ENCODE assay signal across 11 cellular contexts in genomic region chr13:95552539-95553270, GRCh38. TPM values are rescaled to one million over a fixed set of nuclear protein-coding genes. Genes with fewer than 3 reads are reported as not detected.
DNase-seq lines count a peak whose midpoint lies in the region; ATAC-seq, FAIRE-seq and TF ChIP-seq lines count a peak whose summit lies in the region.
"Had no signal": no experiment of that assay in that cellular context is flagged by ENCODE, and none has a peak within 500 bp of the region (broad histone marks: within the 10 kb centered on the region; RNA-seq: fewer than 3 reads in every experiment).

CLDN10 (plus strand) TSS chr13:95552720; CDS start chr13:95552754, 34 bp downstream.

- H3K36me3 ChIP-seq in CD4-positive, alpha-beta memory T cell (ENCODE audit: insufficient read depth, low read length) = no peaks in the 10 kb centered on the region
- H3K36me3 ChIP-seq in effector memory CD4-positive, alpha-beta T cell (ENCODE audit: control insufficient read depth, insufficient read depth, low read length) = no peaks in the 10 kb centered on the region
- no peaks in the 10 kb centered on the region for H3K36me3 ChIP-seq in small intestine (ENCODE audit: control insufficient read depth in 2 of 2, insufficient read depth in 2 of 2, low read length in 2 of 2)

- H3K9me3 ChIP-seq in CD4-positive, alpha-beta memory T cell (ENCODE audit: control insufficient read depth in 1 of 2, low read length in 2 of 2) = no peaks in the 10 kb centered on the region
- no peaks in the 10 kb centered on the region for H3K9me3 ChIP-seq in effector memory CD4-positive, alpha-beta T cell (ENCODE audit: control insufficient read depth, low read length)
- no peaks in the 10 kb centered on the region for H3K9me3 ChIP-seq in small intestine (ENCODE audit: control insufficient read depth, low read depth)

- peaks cover 10% of the 10 kb centered on the region for H3K4me1 ChIP-seq in CD4-positive, alpha-beta memory T cell (ENCODE audit: insufficient read depth, low read length)
- no peaks in the 10 kb centered on the region for H3K4me1 ChIP-seq in effector memory CD4-positive, alpha-beta T cell (ENCODE audit: control insufficient read depth, insufficient read depth, low read length, poor library complexity, severe bottlenecking)
- H3K4me1 ChIP-seq in small intestine (ENCODE audit: control insufficient read depth in 2 of 2, insufficient read depth in 1 of 2, low read depth in 1 of 2, low read length in 1 of 2) = peaks cover 0 to 3% of the 10 kb centered on the region in 2 donors

- H3K9me3 Mint-ChIP-seq in CD4-positive, alpha-beta memory T cell = peaks cover 0 to 4% (median 0%) of the 10 kb centered on the region in 8 donors
- no peaks in the 10 kb centered on the region for H3K9me3 Mint-ChIP-seq in HFFc6
- H3K9me3 Mint-ChIP-seq in naive B cell = peaks cover 0 to 10% (median 0%) of the 10 kb centered on the region in 7 donors

- peaks cover 55 to 57% of the 10 kb centered on the region in 2 donors for H3K27me3 Mint-ChIP-seq in CD4-positive, alpha-beta memory T cell
- peaks cover 32% of the 10 kb centered on the region for H3K27me3 Mint-ChIP-seq in HFFc6 (ENCODE audit: insufficient read depth)
- H3K27me3 Mint-ChIP-seq in naive B cell = peaks cover 52 to 73% (median 63%) of the 10 kb centered on the region in 3 donors

- H3K4me1 Mint-ChIP-seq in CD4-positive, alpha-beta memory T cell = peaks cover 8 to 17% (median 12%) of the 10 kb centered on the region in 4 donors
- peaks cover 4% of the 10 kb centered on the region; the same call in 1 of the 2 replicates for H3K4me1 Mint-ChIP-seq in HFFc6 (ENCODE audit: low read depth)
- peaks cover 3 to 15% (median 13%) of the 10 kb centered on the region in 3 donors for H3K4me1 Mint-ChIP-seq in naive B cell

- no peak for DNase-seq in CD4-positive, alpha-beta memory T cell
- DNase-seq in HFFc6 = no peak
- DNase-seq in coronary artery (ENCODE audit: low spot score) = no peak
- DNase-seq in naive B cell = no peak
- DNase-seq in activated CD8-positive, alpha-beta memory T cell treated with anti-CD3 and anti-CD28 coated beads, Interleukin-2, amount 50 U/mL, for 4 hours = no peak
- DNase-seq in effector memory CD4-positive, alpha-beta T cell = no peak
- no peak for DNase-seq in small intestine
- DNase-seq: kidney glomerular epithelial cell had no signal

- intact Hi-C loops in CD4-positive, alpha-beta memory T cell (cut with micrococcal nuclease) = no loop called here

- 3 to 17% (median 10%) methylated on average over 40 to 65 of the region's 65 CpGs for WGBS in small intestine, 3 donors

- peaks cover 24% of the 10 kb centered on the region for H3K27me3 ChIP-seq in CD4-positive, alpha-beta memory T cell (ENCODE audit: insufficient read depth, low read length)
- H3K27me3 ChIP-seq in effector memory CD4-positive, alpha-beta T cell (replicated peaks; ENCODE audit: control insufficient read depth, insufficient read depth, low read length, poor library complexity, severe bottlenecking) = peaks cover 12% of the 10 kb centered on the region
- peaks cover 0 to 30% of the 10 kb centered on the region in 2 donors for H3K27me3 ChIP-seq in small intestine (ENCODE audit: control insufficient read depth in 2 of 2, insufficient read depth in 2 of 2, low read length in 2 of 2)

- H3K4me3 Mint-ChIP-seq in CD4-positive, alpha-beta memory T cell = peak within 1 kb of the TSS in 6 of 8 donors; percentile 38 to 78 (median 56)
- H3K4me3 Mint-ChIP-seq in HFFc6 = no peak within 1 kb of the TSS
- H3K4me3 Mint-ChIP-seq in naive B cell = peak within 1 kb of the TSS in 6 of 8 donors; percentile 32 to 70 (median 60)

- no peak within 1 kb of the TSS for H3K27ac Mint-ChIP-seq in CD4-positive, alpha-beta memory T cell
- H3K27ac Mint-ChIP-seq in HFFc6 (no peak within 1 kb of the TSS), naive B cell (no peak within 1 kb of the TSS)

- H3K27ac ChIP-seq in CD4-positive, alpha-beta memory T cell (ENCODE audit: low read depth, low read length) = no peak within 1 kb of the TSS
- H3K27ac ChIP-seq in coronary artery (no peak within 1 kb of the TSS), small intestine (ENCODE audit: low read depth in 1 of 2, low read length in 1 of 2) (no peak within 1 kb of the TSS)
- no peak within 1 kb of the TSS for H3K27ac ChIP-seq in effector memory CD4-positive, alpha-beta T cell (ENCODE audit: insufficient read depth, low read length, poor library complexity, severe bottlenecking)

- ATAC-seq in naive B cell (ENCODE audit: low read depth in 2 of 2) (no peak), GM18511 (IDR thresholded peaks at IDR 0.05; ENCODE audit: unreplicated experiment) (no peak)

- FAIRE-seq in small intestine (lab: Jason Lieb, UNC) = no peak

- no peaks in the 10 kb centered on the region for H3K36me3 Mint-ChIP-seq in CD4-positive, alpha-beta memory T cell
- H3K36me3 Mint-ChIP-seq in HFFc6 (ENCODE audit: low read depth) = no peaks in the 10 kb centered on the region
- H3K36me3 Mint-ChIP-seq in naive B cell = no peaks in the 10 kb centered on the region

- H3K4me3 ChIP-seq in CD4-positive, alpha-beta memory T cell (ENCODE audit: low read length in 2 of 2) = no peak within 1 kb of the TSS
- H3K4me3 ChIP-seq in coronary artery (peak within 1 kb of the TSS; percentile 55), small intestine (ENCODE audit: low read depth in 1 of 2, low read length in 2 of 2) (no peak within 1 kb of the TSS)
- H3K4me3 ChIP-seq in effector memory CD4-positive, alpha-beta T cell (ENCODE audit: insufficient read depth, low read depth, low read length, poor library complexity, severe bottlenecking) = no peak within 1 kb of the TSS

- TF ChIP-seq CTCF in HFFc6 (IDR thresholded peaks at IDR 0.05) = peak; percentile 28; the same call in 1 of the 2 replicates
- TF ChIP-seq CTCF in coronary artery (IDR thresholded peaks at IDR 0.05) = no peak

- CTCF ChIA-PET in CD4-positive, alpha-beta memory T cell (lab: Charles Lee; ENCODE audit: partially characterized antibody) = no interaction called here

- POLR2A ChIA-PET in CD4-positive, alpha-beta memory T cell (lab: Charles Lee; ENCODE audit: partially characterized antibody) = no interaction called here

RNA-seq across cellular contexts. Expression of gene CLDN10, which starts in this region (rescaled TPM):
- total RNA-seq in CD4-positive, alpha-beta memory T cell = not detected
- polyA plus RNA-seq in CD4-positive, alpha-beta memory T cell = not detected
- total RNA-seq in HFFc6 (2021; fragmentation: NEBNext Ultra II Directional; extraction: Animal tissue kit (Norgen Biotek cat#: 25700)) = not detected
- polyA plus RNA-seq in naive B cell (ENCODE audit: low read depth in 6 of 6) (not detected), small intestine (under 1 TPM in 1 of 3 donors, not detected in 2; 0.54 TPM)
- total RNA-seq: activated CD8-positive, alpha-beta memory T cell treated with anti-CD3 and anti-CD28 coated beads for 36 hours; HT1080 had no signal
